8 cellular contexts compared by ENCODE assay signal in the genomic region with DNA sequence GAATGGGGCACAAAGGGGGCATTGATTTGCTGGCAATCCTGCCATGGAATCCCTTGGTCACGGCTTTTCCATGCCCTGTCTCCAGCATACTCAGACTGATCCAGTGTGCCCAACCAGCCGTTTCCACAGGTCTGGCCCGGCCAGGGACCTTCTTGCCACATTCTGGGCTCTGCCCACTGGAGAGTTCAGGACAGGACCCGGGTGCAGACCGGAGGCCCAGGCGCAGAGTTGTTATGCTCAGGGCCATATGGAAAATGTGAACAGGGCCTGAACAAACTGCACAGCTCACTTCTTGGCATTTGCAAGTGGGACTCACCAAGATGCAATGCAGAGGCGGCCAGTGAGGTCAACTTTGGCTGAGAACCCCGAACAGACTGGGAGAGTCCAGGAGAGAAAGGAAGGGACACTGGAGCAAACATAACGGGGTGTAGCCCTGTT. TPM values are rescaled to one million over a fixed set of nuclear protein-coding genes. Genes with fewer than 3 reads are reported as not detected.
DNase-seq lines count a peak whose midpoint lies in the region; ATAC-seq and TF ChIP-seq lines count a peak whose summit lies in the region.

No MANE protein-coding gene starts in this region.

- H3K9me3 ChIP-seq in Panc1 (ENCODE audit: control insufficient read depth, insufficient read depth, low read depth, low read length) = no peaks in the 10 kb centered on the region

- POLR2A ChIA-PET in Panc1 (lab: Charles Lee) = no interaction called here

- no TSS peak for BruUV-seq in Panc1 (replicated peaks; lab: Mats Ljungman, UMichigan)

- peak overlapping the region; percentile 70 for H3K27ac Mint-ChIP-seq in neural crest cell (ENCODE audit: unreplicated experiment)

- intact Hi-C loops in Panc1 (cut with micrococcal nuclease; ENCODE audit: unreplicated experiment) = no loop called here

- no peaks in the 10 kb centered on the region for H3K27me3 Mint-ChIP-seq in neural crest cell (ENCODE audit: low read depth)

- no peaks in the 10 kb centered on the region for H3K36me3 ChIP-seq in Panc1 (ENCODE audit: control insufficient read depth, insufficient read depth, low read length)

- H3K4me3 ChIP-seq in Panc1 (ENCODE audit: low read depth in 2 of 2, low read length in 2 of 2) = no peak overlapping the region
- H3K4me3 ChIP-seq in fibroblast of pulmonary artery (replicated peaks; ENCODE audit: low read depth, low read length) = no peak overlapping the region

- DNase-seq in AG08396 (ENCODE audit: low spot score) = peak; percentile 89
- no peak for DNase-seq in Panc1 (ENCODE audit: low read depth, low spot score)
- DNase-seq in fibroblast of pulmonary artery (ENCODE audit: low read depth) = peak; percentile 95
- peak; percentile 30 for DNase-seq in neural crest cell (ENCODE audit: low read depth, low spot score)
- no peak for DNase-seq in NCI-H1930 (lab: John Stamatoyannopoulos, UW)
- no peak for DNase-seq in LoVo (ENCODE audit: low spot score)
- no peak for DNase-seq in NCI-H128 (lab: John Stamatoyannopoulos, UW; ENCODE audit: unreplicated experiment)

- H3K4me1 ChIP-seq in Panc1 (ENCODE audit: control insufficient read depth, insufficient read depth, low read length) = peaks cover 10% of the 10 kb centered on the region; the same call in 1 of the 2 replicates

- H3K27me3 ChIP-seq in Panc1 (ENCODE audit: control insufficient read depth, insufficient read depth, low read length) = no peaks in the 10 kb centered on the region

- peaks cover 20% of the 10 kb centered on the region for H3K4me1 Mint-ChIP-seq in neural crest cell

- in situ Hi-C loops in Panc1 (cut with HindIII; ENCODE audit: low pct_unique_long_range_greater_than_20kb, low sequenced_read_pairs) = no loop called here

- H3K9me3 Mint-ChIP-seq in neural crest cell = no peaks in the 10 kb centered on the region

- CTCF ChIA-PET in Panc1 (lab: Charles Lee) = no interaction called here

- no peak for TF ChIP-seq CTCF in Panc1 (IDR thresholded peaks at IDR 0.05)
- TF ChIP-seq CTCF in fibroblast of pulmonary artery (IDR thresholded peaks at IDR 0.05; ENCODE audit: low read length, missing control alignments) = no peak
- TF ChIP-seq CTCF in neural crest cell (conservative IDR thresholded peaks at IDR 0.05) = no peak

- H3K4me3 Mint-ChIP-seq in neural crest cell = no peak overlapping the region

- H3K27ac ChIP-seq in Panc1 (ENCODE audit: low read length) = peak overlapping the region; percentile 51; the same call in 1 of the 2 replicates

- ATAC-seq in Panc1 (peak; percentile 87), HG03378 (IDR thresholded peaks at IDR 0.05; ENCODE audit: unreplicated experiment) (no peak)

- no peaks in the 10 kb centered on the region for H3K36me3 Mint-ChIP-seq in neural crest cell (ENCODE audit: low read depth)

RNA-seq across cellular contexts. Expression of gene ASAP2, which starts 15.5 kb away (rescaled TPM):
- 107 TPM for total RNA-seq in Panc1 (2021; ENCODE audit: unreplicated experiment)
- polyA plus RNA-seq in Panc1 (2012; ENCODE audit: insufficient read length) = 57.3 TPM
- 48.6 and 51.8 TPM in 2 replicates for total RNA-seq in neural crest cell

Comparison
In these comparisons a context has a peak if more than half of its experiments do, and no peak if none do; other contexts are left out.
1. DNase-seq: peak in AG08396 (single experiment), fibroblast of pulmonary artery (single experiment) and neural crest cell (single experiment); none in Panc1 (single experiment), NCI-H1930 (0 of 2), LoVo (single experiment) and NCI-H128 (single experiment).